ENCODE assay signal across 9 cellular contexts in genomic region chr15:74841761-74842385, GRCh38. TPM values are rescaled to one million over a fixed set of nuclear protein-coding genes. Genes with fewer than 3 reads are reported as not detected.
DNase-seq lines count a peak whose midpoint lies in the region; ATAC-seq and TF ChIP-seq lines count a peak whose summit lies in the region.
"Had no signal": no experiment of that assay in that cellular context is flagged by ENCODE, and none has a peak within 500 bp of the region (broad histone marks: within the 10 kb centered on the region; RNA-seq: fewer than 3 reads in every experiment).

No MANE protein-coding gene starts in this region.

- no peaks in the 10 kb centered on the region for H3K9me3 ChIP-seq in T-helper 17 cell (ENCODE audit: control insufficient read depth, low read length, poor library complexity, severe bottlenecking)

- no peak overlapping the region for H3K27ac Mint-ChIP-seq in T-helper 17 cell

- peaks cover 37% of the 10 kb centered on the region for H3K4me1 Mint-ChIP-seq in T-helper 17 cell

- no peaks in the 10 kb centered on the region for H3K36me3 Mint-ChIP-seq in T-helper 17 cell (ENCODE audit: low read depth)

- DNase-seq in GM20000 (ENCODE audit: low spot score) (peak; percentile 12), T-helper 17 cell (no peak), fibroblast of the aortic adventitia (ENCODE audit: low read depth) (no peak), skeletal muscle cell (ENCODE audit: low read depth) (no peak), HT-29 (ENCODE audit: low spot score) (no peak), NCI-H526 (lab: John Stamatoyannopoulos, UW) (no peak), NCI-H510A treated with DMSO at 0.1 percent for 48 hours (lab: John Stamatoyannopoulos, UW) (no peak)
- DNase-seq in effector CD8-positive, alpha-beta T cell (lab: John Stamatoyannopoulos, UW), result no peak

- no peaks in the 10 kb centered on the region for H3K27me3 Mint-ChIP-seq in T-helper 17 cell

- peak overlapping the region; percentile 90 for H3K4me3 Mint-ChIP-seq in T-helper 17 cell

- TF ChIP-seq CTCF in GM20000 (IDR thresholded peaks at IDR 0.05; ENCODE audit: extremely low read depth, missing control alignments) (no peak), fibroblast of the aortic adventitia (IDR thresholded peaks at IDR 0.05; ENCODE audit: insufficient read depth, low read length) (no peak)

- ATAC-seq in T-helper 17 cell, result no peak

- H3K4me3 ChIP-seq in fibroblast of the aortic adventitia (ENCODE audit: low read depth, low read length), result peak overlapping the region; percentile 76
- H3K4me3 ChIP-seq in skeletal muscle cell (ENCODE audit: low read depth, low read length), result peak overlapping the region; percentile 75

RNA-seq across cellular contexts. Expression of gene ULK3, which starts 1.1 kb away (rescaled TPM):
- total RNA-seq in T-helper 17 cell (10 to 100 TPM; 44.6 to 49.0 TPM), fibroblast of the aortic adventitia (ENCODE audit: low replicate concordance) (15.1 and 17.7 TPM in 2 replicates)
- 96.4 and 97.0 TPM in 2 replicates for total RNA-seq in HT-29 (2014; rRNA removed; shearing (Covaris generic))

RNA-seq across cellular contexts. Expression of gene CPLX3, which starts 15.4 kb away (rescaled TPM):
- total RNA-seq in T-helper 17 cell, result under 1 TPM in 1 of 2 donors, not detected in 1; 0.20 TPM
- total RNA-seq in fibroblast of the aortic adventitia (ENCODE audit: low replicate concordance), result not detected in 2 replicates
- 0.13 and 0.25 TPM in 2 replicates for total RNA-seq in HT-29 (2014; rRNA removed; shearing (Covaris generic))
- total RNA-seq: SK-MEL-5 had no signal

RNA-seq across cellular contexts. Expression of gene LMAN1L, which starts 29.2 kb away (rescaled TPM):
- under 1 TPM; 0.82 to 0.91 TPM for total RNA-seq in T-helper 17 cell
- total RNA-seq in fibroblast of the aortic adventitia (ENCODE audit: low replicate concordance), result not detected in 2 replicates
- total RNA-seq in HT-29 (2014; rRNA removed; shearing (Covaris generic)), result not detected in 2 replicates
- total RNA-seq: SK-MEL-5 had no signal

RNA-seq across cellular contexts. Expression of gene SCAMP2, which starts 31.3 kb away (rescaled TPM):
- 10 to 100 TPM; 84.1 to 86.8 TPM for total RNA-seq in T-helper 17 cell
- 18.5 and 29.6 TPM in 2 replicates for total RNA-seq in fibroblast of the aortic adventitia (ENCODE audit: low replicate concordance)
- 45.6 and 57.4 TPM in 2 replicates for total RNA-seq in HT-29 (2014; rRNA removed; shearing (Covaris generic))

RNA-seq across cellular contexts. Expression of gene MPI, which starts 48.0 kb away (rescaled TPM):
- total RNA-seq in T-helper 17 cell, result 10 to 100 TPM; 25.4 to 38.2 TPM
- total RNA-seq in fibroblast of the aortic adventitia (ENCODE audit: low replicate concordance), result 39.7 and 48.3 TPM in 2 replicates
- total RNA-seq in HT-29 (2014; rRNA removed; shearing (Covaris generic)), result 61.3 and 81.8 TPM in 2 replicates
